In the genomic region with DNA sequence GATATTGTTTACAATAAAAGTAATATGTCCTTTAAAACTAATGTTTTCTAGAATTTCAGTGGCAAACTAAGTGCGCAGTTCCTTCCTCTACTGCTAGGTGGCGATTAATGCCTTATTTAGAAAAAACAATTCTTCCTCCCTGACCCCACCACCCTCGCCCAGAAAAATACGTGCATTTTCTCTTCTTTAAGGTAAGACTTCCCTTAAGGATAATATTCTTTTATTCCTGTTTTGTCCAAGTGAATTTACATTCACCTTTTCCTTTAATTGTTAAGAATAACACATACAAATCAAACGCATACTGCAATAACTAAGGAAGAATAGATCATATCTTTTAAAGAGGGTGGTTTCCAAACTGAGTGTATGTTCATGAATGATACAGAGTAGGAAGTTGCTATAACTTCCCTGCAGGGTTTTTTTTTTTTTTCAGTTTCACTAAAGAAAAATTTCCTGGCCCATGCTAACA, we compare ENCODE assay signal across 8 cellular contexts. TPM values are rescaled to one million over a fixed set of nuclear protein-coding genes. Genes with fewer than 3 reads are reported as not detected.
DNase-seq lines count a peak whose midpoint lies in the region; ATAC-seq, FAIRE-seq and TF ChIP-seq lines count a peak whose summit lies in the region.

No MANE protein-coding gene starts in this region.

- peak; percentile 72 to 83 for DNase-seq in AML-193 (lab: John Stamatoyannopoulos, UW)
- peak; percentile 43 for DNase-seq in GM12891 (ENCODE audit: insufficient read length, low spot score)
- peak; percentile 21 for DNase-seq in NCI-H345 (lab: John Stamatoyannopoulos, UW)
- DNase-seq in activated CD4-positive, alpha-beta memory T cell treated with anti-CD3 and anti-CD28 coated beads for 36 hours, result peak; percentile 42
- peak; percentile 74 to 76 for DNase-seq in erythroblast (lab: John Stamatoyannopoulos, UW)
- DNase-seq in NCI-H187 treated with DMSO at 0.1 percent for 48 hours (lab: John Stamatoyannopoulos, UW), result no peak

- CTCF ChIA-PET in activated CD4-positive, alpha-beta memory T cell treated with anti-CD3 and anti-CD28 coated beads for 36 hours (lab: Charles Lee), result interaction anchor here (0.6 to 6.9 kb wide), 7 partner anchors 36 to 370 kb away, joined by 3 to 61 read pairs (median 3); no protein-coding TSS in a partner anchor

- no peak overlapping the region for H3K4me2 ChIP-seq in parathyroid adenoma (ENCODE audit: low read length)

- no peaks in the 10 kb centered on the region for H3K27me3 Mint-ChIP-seq in activated CD4-positive, alpha-beta memory T cell treated with anti-CD3 and anti-CD28 coated beads for 36 hours

- no peaks in the 10 kb centered on the region for H3K36me3 Mint-ChIP-seq in activated CD4-positive, alpha-beta memory T cell treated with anti-CD3 and anti-CD28 coated beads for 36 hours

- H3K4me1 ChIP-seq in parathyroid adenoma, result no peaks in the 10 kb centered on the region

- H3K79me2 ChIP-seq in parathyroid adenoma, result no peaks in the 10 kb centered on the region

- H3K9me3 ChIP-seq in parathyroid adenoma (ENCODE audit: control insufficient read depth, low read length), result no peaks in the 10 kb centered on the region

- TF ChIP-seq POLR2A in GM12891 (IDR thresholded peaks at IDR 0.05; ENCODE audit: low read depth, low read length), result no peak
- no peak for TF ChIP-seq POLR2A in erythroblast (IDR thresholded peaks at IDR 0.05; ENCODE audit: low read length)

- peak overlapping the region; percentile 51 for H3K4me3 Mint-ChIP-seq in activated CD4-positive, alpha-beta memory T cell treated with anti-CD3 and anti-CD28 coated beads for 36 hours

- no peak for FAIRE-seq in GM12891 (lab: Jason Lieb, UNC)

- intact Hi-C loops in activated CD4-positive, alpha-beta memory T cell treated with anti-CD3 and anti-CD28 coated beads for 36 hours (cut with micrococcal nuclease), result loop anchor here (1.0 to 2.0 kb wide), 5 partner anchors 16 to 370 kb away; a partner anchor contains a TSS

- H3K4me1 Mint-ChIP-seq in activated CD4-positive, alpha-beta memory T cell treated with anti-CD3 and anti-CD28 coated beads for 36 hours (ENCODE audit: low read depth), result peaks cover 19% of the 10 kb centered on the region

- peak overlapping the region; percentile 76 for H3K27ac Mint-ChIP-seq in activated CD4-positive, alpha-beta memory T cell treated with anti-CD3 and anti-CD28 coated beads for 36 hours

- peak overlapping the region; percentile 16 for H3K4me3 ChIP-seq in parathyroid adenoma (ENCODE audit: low read depth, low read length)

- H3K9ac ChIP-seq in parathyroid adenoma, result no peak overlapping the region

- no peaks in the 10 kb centered on the region for H3K36me3 ChIP-seq in parathyroid adenoma (ENCODE audit: control insufficient read depth, insufficient read depth, low read length)

- peak; percentile 44 for TF ChIP-seq CTCF in parathyroid adenoma (IDR thresholded peaks at IDR 0.05)

- no peak overlapping the region for H2AFZ ChIP-seq in parathyroid adenoma

- POLR2A ChIA-PET in activated CD4-positive, alpha-beta memory T cell treated with anti-CD3 and anti-CD28 coated beads for 36 hours (lab: Charles Lee), result no interaction called here

- peak; percentile 76 for ATAC-seq in HG02852 (IDR thresholded peaks at IDR 0.05; ENCODE audit: unreplicated experiment)

- no peaks in the 10 kb centered on the region for H3K9me3 Mint-ChIP-seq in activated CD4-positive, alpha-beta memory T cell treated with anti-CD3 and anti-CD28 coated beads for 36 hours

- H3K27ac ChIP-seq in parathyroid adenoma, result no peak overlapping the region

- H3K27me3 ChIP-seq in parathyroid adenoma (ENCODE audit: control insufficient read depth, insufficient read depth, low read length), result no peaks in the 10 kb centered on the region

TF ChIP-seq in GM12891, 5 proteins besides CTCF, POLR2A, EP300 and RAD21:
- no peak for TF ChIP-seq POU2F2 (IDR thresholded peaks at IDR 0.05; ENCODE audit: low read depth, low read length)
- TF ChIP-seq TAF1 (IDR thresholded peaks at IDR 0.05; ENCODE audit: low read depth, low read length), result no peak
- TF ChIP-seq SPI1 (IDR thresholded peaks at IDR 0.05; ENCODE audit: low read depth, low read length), result no peak
- TF ChIP-seq PAX5 (IDR thresholded peaks at IDR 0.05; ENCODE audit: insufficient read depth, low read length, severe bottlenecking), result no peak
- no peak for TF ChIP-seq POLR2AphosphoS5 (IDR thresholded peaks at IDR 0.05; ENCODE audit: low read depth, low read length)

RNA-seq across cellular contexts. Expression of a gene that starts 17.0 kb away (rescaled TPM):
- polyA plus RNA-seq in GM12891 (2012; ENCODE audit: low read depth, missing spikeins), result 188 TPM
- 100 to 1,000 TPM; 332 to 339 TPM for total RNA-seq in activated CD4-positive, alpha-beta memory T cell treated with anti-CD3 and anti-CD28 coated beads for 36 hours

RNA-seq across cellular contexts. Expression of a gene that starts 37.6 kb away (rescaled TPM):
- polyA plus RNA-seq in GM12891 (2012; ENCODE audit: low read depth, missing spikeins), result 73.0 TPM
- 100 to 1,000 TPM; 107 to 108 TPM for total RNA-seq in activated CD4-positive, alpha-beta memory T cell treated with anti-CD3 and anti-CD28 coated beads for 36 hours
